Comparison of ENCODE assay signal across 36 cellular contexts in genomic region chr12:48856379-48856778, GRCh38. TPM values are rescaled to one million over a fixed set of nuclear protein-coding genes. Genes with fewer than 3 reads are reported as not detected.
"Had no signal": no experiment of that assay in that cellular context is flagged by ENCODE, and none has a peak within 500 bp of the region (broad histone marks: within the 10 kb centered on the region; RNA-seq: fewer than 3 reads in every experiment).

No MANE protein-coding gene starts in this region.

- H3K27me3 ChIP-seq: MG63 had no signal

- H3K9me3 ChIP-seq: MG63 had no signal

- H3K36me3 ChIP-seq: MG63 had no signal

- H3K4me3 ChIP-seq: MG63 had no signal

- DNase-seq: Karpas-422, Kasumi-1, MG63, MM.1S, MV-4-11, NCI-H1048, NCI-H1092, NCI-H1092 treated with DMSO at 0.1 percent for 48 hours, NCI-H1105, NCI-H1105 treated with DMSO at 0.1 percent for 48 hours, NCI-H1417, NCI-H1417 treated with DMSO at 0.1 percent for 48 hours, NCI-H1436, NCI-H1436 treated with DMSO at 0.1 percent for 48 hours, NCI-H146, NCI-H1694, NCI-H1694 treated with DMSO at 0.1 percent for 48 hours, NCI-H187, NCI-H187 treated with DMSO at 0.1 percent for 48 hours, NCI-H1930, NCI-H2029, NCI-H2029 treated with DMSO at 0.1 percent for 48 hours, NCI-H2081, NCI-H2081 treated with DMSO at 0.1 percent for 48 hours, NCI-H2107, NCI-H2171, NCI-H2171 treated with DMSO at 0.1 percent for 48 hours, NCI-H2227 treated with DMSO at 0.1 percent for 48 hours, NCI-H226, NCI-H345, NCI-H446, NCI-H446 treated with DMSO at 0.1 percent for 48 hours, NCI-H510A, NCI-H510A treated with DMSO at 0.1 percent for 48 hours, NCI-H524 had no signal

RNA-seq across cellular contexts. Expression of gene RND1, which starts 9.3 kb away (rescaled TPM):
- total RNA-seq: LHCN-M2 had no signal
